In the genomic region with DNA sequence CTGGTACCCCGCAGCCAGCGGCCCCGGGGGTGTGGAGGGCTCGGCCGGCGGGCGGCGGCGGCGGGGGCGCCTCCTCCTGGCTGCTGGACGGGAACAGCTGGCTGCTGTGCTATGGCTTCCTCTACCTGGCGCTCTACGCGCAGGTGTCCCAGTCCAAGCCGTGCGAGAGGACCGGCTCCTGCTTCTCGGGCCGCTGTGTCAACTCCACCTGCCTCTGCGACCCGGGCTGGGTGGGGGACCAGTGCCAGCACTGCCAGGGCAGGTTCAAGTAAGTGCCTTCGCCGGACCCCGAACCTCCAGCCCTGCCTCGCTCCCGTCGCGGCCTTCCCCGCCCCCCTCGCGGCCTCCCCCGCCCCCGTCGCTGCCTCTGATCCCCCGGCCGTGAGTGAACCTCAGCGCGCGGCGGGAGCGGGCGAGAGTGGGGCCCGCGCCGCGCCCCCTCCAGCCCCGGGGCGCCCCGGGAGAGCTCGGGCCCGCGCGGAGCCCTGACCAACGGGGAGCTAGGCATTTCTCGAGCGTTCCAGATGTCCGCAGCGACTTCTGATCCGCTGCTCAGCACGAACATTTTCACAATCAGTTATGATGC, we compare ENCODE assay signal across 8 cellular contexts. TPM values are rescaled to one million over a fixed set of nuclear protein-coding genes. Genes with fewer than 3 reads are reported as not detected.
A peak's percentile ranks its signal among the peaks of the same experiment; 100 is the strongest.
DNase-seq lines count a peak whose midpoint lies in the region; ATAC-seq and TF ChIP-seq lines count a peak whose summit lies in the region.

No MANE protein-coding gene starts in this region.

- intact Hi-C loops in left colon (cut with DNase I, micrococcal nuclease) (no loop called here), thyroid gland (cut with DNase I) (no loop called here)

- no peaks in the 10 kb centered on the region for H3K79me2 ChIP-seq in KMS-11 (ENCODE audit: insufficient read depth, low read depth)

- peak overlapping the region; percentile 53; the same call in 1 of the 2 replicates for H3K4me2 ChIP-seq in KMS-11

- peaks cover 20% of the 10 kb centered on the region for H3K4me1 ChIP-seq in KMS-11 (ENCODE audit: low read depth, poor library complexity, severe bottlenecking)
- peaks cover 0 to 6% of the 10 kb centered on the region in 2 donors for H3K4me1 ChIP-seq in thyroid gland

- 0 to 5% methylated on average over 7 to 18 of the region's 61 CpGs for WGBS in thyroid gland, 2 donors

- no peaks in the 10 kb centered on the region for H3K9me3 ChIP-seq in thyroid gland

- TF ChIP-seq CTCF in KMS-11 (conservative IDR thresholded peaks at IDR 0.05; ENCODE audit: low read depth, low read length) (no peak), thyroid gland (IDR thresholded peaks at IDR 0.05) (peak in 1 of 6 experiments; percentile 16)

- TF ChIP-seq POLR2A in thyroid gland (IDR thresholded peaks at IDR 0.05): no peak

- H2AFZ ChIP-seq in KMS-11 (ENCODE audit: low read depth): peak overlapping the region; percentile 77

- H3K27me3 ChIP-seq in KMS-11 (ENCODE audit: insufficient read depth, low read depth): no peaks in the 10 kb centered on the region
- H3K27me3 ChIP-seq in thyroid gland: no peaks in the 10 kb centered on the region

- H4K20me1 ChIP-seq in KMS-11 (ENCODE audit: insufficient read depth): no peaks in the 10 kb centered on the region

- H3K27ac ChIP-seq in KMS-11 (no peak overlapping the region), thyroid gland (no peak overlapping the region)

- H3K4me3 ChIP-seq in KMS-11 (IDR thresholded peaks at IDR 0.05; ENCODE audit: insufficient read depth, low read depth, low read length) (no peak overlapping the region), thyroid gland (replicated peaks in 1 of 3) (peak overlapping the region; percentile 39 to 53 (median 47))

- no peaks in the 10 kb centered on the region for H3K36me3 ChIP-seq in KMS-11 (ENCODE audit: insufficient read depth)
- no peaks in the 10 kb centered on the region for H3K36me3 ChIP-seq in thyroid gland

- H3K9ac ChIP-seq in KMS-11: peak overlapping the region; percentile 67; the same call in 1 of the 2 replicates

- ATAC-seq in GM21825 (IDR thresholded peaks at IDR 0.05; ENCODE audit: unreplicated experiment): peak; percentile 43
- peak; percentile 60 for ATAC-seq in left colon

- peak; percentile 31 for DNase-seq in NCI-H146 (lab: John Stamatoyannopoulos, UW)
- DNase-seq in NCI-H146 treated with DMSO at 0.1 percent for 48 hours (lab: John Stamatoyannopoulos, UW; ENCODE audit: unreplicated experiment): no peak
- DNase-seq in astrocyte of the hippocampus (ENCODE audit: low read depth, low spot score): peak; percentile 11
- DNase-seq in left colon: peak in 1 of 2 donors; percentile 19
- DNase-seq in thyroid gland: peak; percentile 12 to 22
- no peak for DNase-seq in epidermal melanocyte (ENCODE audit: insufficient read length, low spot score)

RNA-seq across cellular contexts. Expression of a gene that starts 0.7 kb away (rescaled TPM):
- total RNA-seq in left colon: 1 to 10 TPM in 1 of 2 donors, under 1 TPM in 1; 0.89 to 9.0 TPM
- 1 to 10 TPM; 2.3 to 6.3 (median 3.8) TPM for total RNA-seq in thyroid gland

Comparison
In these comparisons a context has a peak if more than half of its experiments do, and no peak if none do; other contexts are left out.
1. DNase-seq: peak in NCI-H146 (single experiment), astrocyte of the hippocampus (single experiment) and thyroid gland (2 of 2); none in NCI-H146 treated with DMSO at 0.1 percent for 48 hours (single experiment) and epidermal melanocyte (single experiment).